ENCODE assay signal across 9 cellular contexts in the genomic region with DNA sequence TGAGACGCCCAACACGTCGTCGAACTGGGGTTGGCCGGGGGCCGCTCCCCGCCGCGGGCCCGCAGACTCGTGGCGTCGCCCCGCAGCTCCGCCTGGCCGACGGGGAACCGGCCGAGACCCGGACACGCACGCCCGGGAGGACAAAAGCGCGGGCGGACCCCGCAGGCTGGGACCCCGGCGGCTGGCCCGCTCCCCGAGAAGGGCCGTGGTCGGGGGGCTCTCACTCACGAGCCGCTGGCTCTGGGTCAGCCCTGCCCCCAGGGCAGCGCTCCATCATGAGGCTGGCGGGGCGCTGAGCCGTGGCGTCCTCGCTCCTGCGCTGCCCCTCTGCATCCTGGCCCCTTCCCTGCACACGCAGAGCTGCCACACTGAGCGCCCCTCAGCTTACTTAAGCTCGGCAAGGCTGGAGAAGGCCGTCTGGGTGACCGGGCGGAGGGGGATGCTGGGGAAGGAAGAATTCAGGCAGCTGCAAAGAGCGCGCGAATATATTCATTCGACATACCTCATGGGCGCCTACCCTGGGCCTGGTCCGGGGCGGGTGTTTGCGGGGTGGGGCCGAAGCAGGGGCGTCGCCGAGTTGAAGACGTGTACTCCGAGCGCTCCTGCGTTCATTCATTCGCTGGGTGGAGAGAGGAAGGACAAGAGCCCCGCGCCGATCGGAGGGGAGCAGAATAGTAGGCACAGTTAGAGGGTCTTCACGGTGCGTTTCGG. TPM values are rescaled to one million over a fixed set of nuclear protein-coding genes. Genes with fewer than 3 reads are reported as not detected.
DNase-seq lines count a peak whose midpoint lies in the region; ATAC-seq and TF ChIP-seq lines count a peak whose summit lies in the region.
"Had no signal": no experiment of that assay in that cellular context is flagged by ENCODE, and none has a peak within 500 bp of the region (broad histone marks: within the 10 kb centered on the region; RNA-seq: fewer than 3 reads in every experiment).

No MANE protein-coding gene starts in this region.

- peaks cover 13% of the 10 kb centered on the region for H3K27me3 Mint-ChIP-seq in neural progenitor cell (ENCODE audit: insufficient read depth, low read depth)

- H3K27ac Mint-ChIP-seq in neural progenitor cell = no peak overlapping the region

- H3K36me3 ChIP-seq in OCI-LY7 (ENCODE audit: insufficient read depth, low read length) = peaks cover 8% of the 10 kb centered on the region
- no peaks in the 10 kb centered on the region for H3K36me3 ChIP-seq in neural progenitor cell

- peaks cover 13% of the 10 kb centered on the region for H3K4me1 Mint-ChIP-seq in neural progenitor cell

- H3K4me3 ChIP-seq in OCI-LY7 (ENCODE audit: low read depth, low read length, poor library complexity, severe bottlenecking) = no peak overlapping the region
- H3K4me3 ChIP-seq in fibroblast of mammary gland (ENCODE audit: control insufficient read depth, low read depth, low read length) = peak overlapping the region; percentile 53
- H3K4me3 ChIP-seq in neural progenitor cell = peak overlapping the region; percentile 71

- intact Hi-C loops in Right ventricle myocardium inferior (cut with DNase I) = no loop called here
- intact Hi-C loops in cardiac septum (cut with DNase I) = no loop called here
- intact Hi-C loops in OCI-LY7 (cut with micrococcal nuclease; ENCODE audit: unreplicated experiment) = no loop called here

- no peaks in the 10 kb centered on the region for H4K20me1 ChIP-seq in OCI-LY7 (ENCODE audit: insufficient read depth, low read length)
- no peaks in the 10 kb centered on the region for H4K20me1 ChIP-seq in neural progenitor cell (ENCODE audit: low read depth)

- H3K9me2 ChIP-seq in OCI-LY7 (ENCODE audit: insufficient read depth, low read length) = no peaks in the 10 kb centered on the region

- H3K4me3 Mint-ChIP-seq in neural progenitor cell = peak overlapping the region; percentile 82

- no peaks in the 10 kb centered on the region for H3K36me3 Mint-ChIP-seq in neural progenitor cell

- ATAC-seq in Right ventricle myocardium inferior (peak; percentile 63), HG03135 (IDR thresholded peaks at IDR 0.05; ENCODE audit: unreplicated experiment) (no peak)

- peaks cover 10% of the 10 kb centered on the region for H3K27me3 ChIP-seq in neural progenitor cell

- TF ChIP-seq CTCF in OCI-LY7 (conservative IDR thresholded peaks at IDR 0.05; ENCODE audit: low read length) (no peak), fibroblast of mammary gland (conservative IDR thresholded peaks at IDR 0.05; ENCODE audit: control insufficient read depth, insufficient read depth, low read depth, low read length) (no peak), neural progenitor cell (IDR thresholded peaks at IDR 0.05) (no peak)

- H3K4me1 ChIP-seq in OCI-LY7 (ENCODE audit: insufficient read depth, low read length, poor library complexity, severe bottlenecking) (no peaks in the 10 kb centered on the region), neural progenitor cell (peaks cover 12% of the 10 kb centered on the region)

- CTCF ChIA-PET in OCI-LY7 (lab: Charles Lee; ENCODE audit: unreplicated experiment) = no interaction called here

- H3K9me3 ChIP-seq in OCI-LY7 (ENCODE audit: low read length) (no peaks in the 10 kb centered on the region), neural progenitor cell (ENCODE audit: low read depth) (no peaks in the 10 kb centered on the region)

- H2AFZ ChIP-seq in OCI-LY7 (ENCODE audit: low read length) (no peak overlapping the region), neural progenitor cell (replicated peaks) (peak overlapping the region; percentile 98)

- POLR2A ChIA-PET in OCI-LY7 (lab: Charles Lee) = no interaction called here

- no TSS peak for BruUV-seq in OCI-LY7 (replicated peaks; lab: Mats Ljungman, UMichigan)

- H3K27ac ChIP-seq in OCI-LY7 (ENCODE audit: low read depth, low read length, poor library complexity, severe bottlenecking) (no peak overlapping the region), neural progenitor cell (no peak overlapping the region)

- no peak overlapping the region for H3K9ac ChIP-seq in neural progenitor cell

- H3K4me2 ChIP-seq in OCI-LY7 (ENCODE audit: low read length) (peak overlapping the region; percentile 20; the same call in 1 of the 2 replicates), neural progenitor cell (peak overlapping the region; percentile 85)

- peaks cover 4% of the 10 kb centered on the region for H3F3A ChIP-seq in neural progenitor cell (ENCODE audit: low read depth)

- DNase-seq in Right ventricle myocardium inferior (ENCODE audit: missing footprints) (no peak), cardiac septum (ENCODE audit: low spot score) (no peak), OCI-LY7 (ENCODE audit: low spot score) (no peak), fibroblast of mammary gland (ENCODE audit: low read depth) (peak; percentile 40), neural progenitor cell (ENCODE audit: low spot score) (peak; percentile 81), NCI-H146 (lab: John Stamatoyannopoulos, UW) (no peak), NCI-H1048 (lab: John Stamatoyannopoulos, UW) (no peak)

- no peaks in the 10 kb centered on the region for H3K79me2 ChIP-seq in OCI-LY7 (ENCODE audit: insufficient read depth, low read depth, low read length)
- H3K79me2 ChIP-seq in neural progenitor cell (ENCODE audit: low read depth) = peaks cover 6% of the 10 kb centered on the region

- H3K9me3 Mint-ChIP-seq in neural progenitor cell = peaks cover 5% of the 10 kb centered on the region
- H3K9me3 Mint-ChIP-seq: activated naive CD4-positive, alpha-beta T cell treated with anti-CD3 and anti-CD28 coated beads, Interleukin-2, amount 50 U/mL, for 72 hours had no signal

RNA-seq across cellular contexts. Expression of gene CYB5R2, which starts 0.6 kb away (rescaled TPM):
- 1.3 TPM for total RNA-seq in Right ventricle myocardium inferior
- total RNA-seq in cardiac septum = 1.7 TPM
- not detected in 2 replicates for total RNA-seq in OCI-LY7 (2014; rRNA removed; shearing (Covaris generic))
- total RNA-seq in OCI-LY7 (2022) = not detected in 2 replicates
- total RNA-seq in neural progenitor cell (ENCODE audit: low replicate concordance) = 24.6 and 37.1 TPM in 2 replicates

RNA-seq across cellular contexts. Expression of gene OVCH2, which starts 32.4 kb away (rescaled TPM):
- total RNA-seq in Right ventricle myocardium inferior = not detected
- not detected for total RNA-seq in cardiac septum
- total RNA-seq in OCI-LY7 (2014; rRNA removed; shearing (Covaris generic)) = not detected in 2 replicates
- total RNA-seq in OCI-LY7 (2022) = not detected in 2 replicates
- not detected in 2 replicates for total RNA-seq in neural progenitor cell (ENCODE audit: low replicate concordance)
- total RNA-seq: activated naive CD4-positive, alpha-beta T cell treated with anti-CD3 and anti-CD28 coated beads, Interleukin-2, amount 50 U/mL, for 72 hours had no signal

Comparison
In these comparisons a context has a peak if more than half of its experiments do, and no peak if none do; other contexts are left out.
1. DNase-seq: peak in fibroblast of mammary gland (single experiment) and neural progenitor cell (single experiment); none in Right ventricle myocardium inferior (single experiment), cardiac septum (single experiment), OCI-LY7 (single experiment), NCI-H146 (single experiment) and NCI-H1048 (single experiment).